Comparison of ENCODE assay signal across 1 cellular context in genomic region chr10:4961558-4961957, GRCh38. TPM values are rescaled to one million over a fixed set of nuclear protein-coding genes. Genes with fewer than 3 reads are reported as not detected.
"Had no signal": no experiment of that assay in that cellular context is flagged by ENCODE, and none has a peak within 500 bp of the region (broad histone marks: within the 10 kb centered on the region; RNA-seq: fewer than 3 reads in every experiment).

No MANE protein-coding gene starts in this region.

RNA-seq across cellular contexts. Expression of gene AKR1C2, which starts 42.1 kb away (rescaled TPM):
- total RNA-seq: G401 had no signal
